Comparison of ENCODE assay signal across 18 cellular contexts in the genomic region with DNA sequence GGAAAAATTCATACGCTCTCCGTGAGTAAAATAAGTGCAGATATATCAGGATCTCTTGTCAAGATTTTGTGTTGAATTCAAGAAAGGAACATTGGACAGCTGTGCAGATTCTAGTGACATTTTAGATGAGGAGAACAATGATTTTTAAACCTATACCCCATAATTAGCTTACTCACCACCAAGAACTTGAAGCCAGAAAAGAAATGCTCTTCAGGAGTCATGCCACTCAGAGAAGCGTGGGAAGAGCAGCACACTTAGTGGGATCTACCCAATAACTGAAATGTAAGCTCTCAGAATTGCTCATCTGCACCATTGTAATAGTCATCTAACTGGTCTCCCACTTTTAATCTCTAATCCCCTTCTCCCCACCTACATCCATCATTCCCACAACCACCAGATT. TPM values are rescaled to one million over a fixed set of nuclear protein-coding genes. Genes with fewer than 3 reads are reported as not detected.
DNase-seq lines count a peak whose midpoint lies in the region.
"Had no signal": no experiment of that assay in that cellular context is flagged by ENCODE, and none has a peak within 500 bp of the region (broad histone marks: within the 10 kb centered on the region; RNA-seq: fewer than 3 reads in every experiment).

No MANE protein-coding gene starts in this region.

- no peak for DNase-seq in activated CD4-positive, alpha-beta T cell treated with anti-CD3 and anti-CD28 coated beads, Interleukin-2, amount 10 ng/mL, durations not matched to agents 7 days and 5 days
- no peak for DNase-seq in activated CD4-positive, alpha-beta T cell treated with anti-CD3 and anti-CD28 coated beads, Interleukin-2, amount 50 U/mL, for 4 hours
- peak; percentile 7 for DNase-seq in Daoy (ENCODE audit: low read depth)
- DNase-seq in activated naive CD8-positive, alpha-beta T cell treated with anti-CD3 and anti-CD28 coated beads for 36 hours, result no peak
- peak; percentile 34 for DNase-seq in pons (ENCODE audit: low spot score)
- no peak for DNase-seq in NCI-H1694 (lab: John Stamatoyannopoulos, UW)
- DNase-seq in kidney glomerular epithelial cell (lab: John Stamatoyannopoulos, UW), result no peak
- no peak for DNase-seq in A172 (ENCODE audit: low spot score)
- DNase-seq: ACHN; cortex of kidney; left colon; mesenchymal stem cell; NCI-H187 treated with DMSO at 0.1 percent for 48 hours; NK-92 treated with Interleukin-12 subunit alpha and Interleukin-12 subunit beta, amount 100 ng/mL, for 24 hours; retina; SHP77 treated with DMSO at 0.1 percent for 48 hours; upper lobe of left lung had no signal

- H3K36me3 Mint-ChIP-seq in activated CD4-positive, alpha-beta T cell treated with anti-CD3 and anti-CD28 coated beads, Interleukin-2, amount 10 ng/mL, durations not matched to agents 7 days and 5 days (ENCODE audit: low read depth), result peaks cover 19% of the 10 kb centered on the region
- peaks cover 8% of the 10 kb centered on the region for H3K36me3 Mint-ChIP-seq in activated naive CD8-positive, alpha-beta T cell treated with anti-CD3 and anti-CD28 coated beads for 36 hours

- POLR2A ChIA-PET in activated CD4-positive, alpha-beta T cell treated with anti-CD3 and anti-CD28 coated beads, Interleukin-2, amount 10 ng/mL, durations not matched to agents 7 days and 5 days (lab: Charles Lee), result no interaction called here

- no peaks in the 10 kb centered on the region for H3K27me3 Mint-ChIP-seq in activated CD4-positive, alpha-beta T cell treated with anti-CD3 and anti-CD28 coated beads, Interleukin-2, amount 10 ng/mL, durations not matched to agents 7 days and 5 days
- H3K27me3 Mint-ChIP-seq in activated naive CD8-positive, alpha-beta T cell treated with anti-CD3 and anti-CD28 coated beads for 36 hours, result no peaks in the 10 kb centered on the region

- CTCF ChIA-PET in activated CD4-positive, alpha-beta T cell treated with anti-CD3 and anti-CD28 coated beads, Interleukin-2, amount 10 ng/mL, durations not matched to agents 7 days and 5 days (lab: Charles Lee), result interaction anchor here (1.0 to 6.4 kb wide), 8 partner anchors 11 to 92 kb away, joined by 3 to 29 read pairs (median 9); no protein-coding TSS in a partner anchor

- no peak overlapping the region for H3K4me3 Mint-ChIP-seq in activated CD4-positive, alpha-beta T cell treated with anti-CD3 and anti-CD28 coated beads, Interleukin-2, amount 10 ng/mL, durations not matched to agents 7 days and 5 days
- peak overlapping the region; percentile 8 for H3K4me3 Mint-ChIP-seq in activated naive CD8-positive, alpha-beta T cell treated with anti-CD3 and anti-CD28 coated beads for 36 hours

- H3K27ac Mint-ChIP-seq in activated CD4-positive, alpha-beta T cell treated with anti-CD3 and anti-CD28 coated beads, Interleukin-2, amount 10 ng/mL, durations not matched to agents 7 days and 5 days, result peak overlapping the region; percentile 3
- H3K27ac Mint-ChIP-seq in activated naive CD8-positive, alpha-beta T cell treated with anti-CD3 and anti-CD28 coated beads for 36 hours, result peak overlapping the region; percentile 52

- peaks cover 3% of the 10 kb centered on the region for H3K9me3 Mint-ChIP-seq in activated CD4-positive, alpha-beta T cell treated with anti-CD3 and anti-CD28 coated beads, Interleukin-2, amount 10 ng/mL, durations not matched to agents 7 days and 5 days
- peaks cover 3% of the 10 kb centered on the region for H3K9me3 Mint-ChIP-seq in activated naive CD8-positive, alpha-beta T cell treated with anti-CD3 and anti-CD28 coated beads for 36 hours

- peaks cover 63% of the 10 kb centered on the region for H3K4me1 Mint-ChIP-seq in activated CD4-positive, alpha-beta T cell treated with anti-CD3 and anti-CD28 coated beads, Interleukin-2, amount 10 ng/mL, durations not matched to agents 7 days and 5 days
- H3K4me1 Mint-ChIP-seq in activated naive CD8-positive, alpha-beta T cell treated with anti-CD3 and anti-CD28 coated beads for 36 hours, result peaks cover 71% of the 10 kb centered on the region

RNA-seq across cellular contexts. Expression of a gene that starts 9.2 kb away (rescaled TPM):
- total RNA-seq in activated CD4-positive, alpha-beta T cell treated with anti-CD3 and anti-CD28 coated beads, Interleukin-2, amount 10 ng/mL, durations not matched to agents 7 days and 5 days, result 1 to 10 TPM; 2.7 to 3.5 TPM
- 0.29 TPM in 1 of 2 replicates, not detected in the other for total RNA-seq in Daoy (2014; rRNA removed; shearing (Covaris generic))
- 1 to 10 TPM; 1.9 to 2.0 TPM for total RNA-seq in activated naive CD8-positive, alpha-beta T cell treated with anti-CD3 and anti-CD28 coated beads for 36 hours
- total RNA-seq in A172 (2014; rRNA removed; shearing (Covaris generic)), result not detected in 2 replicates
- total RNA-seq: LHCN-M2 had no signal

Comparison
In these comparisons a context has a peak if more than half of its experiments do, and no peak if none do; other contexts are left out.
1. DNase-seq: peak in Daoy (single experiment) and pons (single experiment); none in activated CD4-positive, alpha-beta T cell treated with anti-CD3 and anti-CD28 coated beads, Interleukin-2, amount 10 ng/mL, durations not matched to agents 7 days and 5 days (single experiment), activated CD4-positive, alpha-beta T cell treated with anti-CD3 and anti-CD28 coated beads, Interleukin-2, amount 50 U/mL, for 4 hours (0 of 2), activated naive CD8-positive, alpha-beta T cell treated with anti-CD3 and anti-CD28 coated beads for 36 hours (single experiment), NCI-H1694 (single experiment), kidney glomerular epithelial cell (single experiment) and A172 (single experiment).